Comparison of ENCODE assay signal across 1 cellular context in genomic region chr9:26892251-26893029, GRCh38.
TF ChIP-seq lines count a peak whose summit lies in the region.

Gene CAAP1 (minus strand): TSS chr9:26892802. CDS start chr9:26892715, 87 bp downstream.

TF ChIP-seq in K562, 482 proteins besides CTCF, POLR2A, EP300 and RAD21 (continued from another document):
- TF ChIP-seq MGA (IDR thresholded peaks at IDR 0.05) (0 out of 2 replicates have a peak, but pooled peaks have one; percentile 10), FIP1L1 (IDR thresholded peaks at IDR 0.05; ENCODE audit: low read depth, low read length, poor library complexity, severe bottlenecking) (peak; percentile 68), PCBP2 (IDR thresholded peaks at IDR 0.05; ENCODE audit: low read depth, low read length, poor library complexity, severe bottlenecking) (no peak), THAP12 (CRISPR knock-in tag; IDR thresholded peaks at IDR 0.05) (no peak), POLR2AphosphoS5 (IDR thresholded peaks at IDR 0.05; ENCODE audit: control insufficient read depth, insufficient read depth, low read depth, low read length) (peak; percentile 54; the same call in 1 of the 2 replicates), TAF9B (IDR thresholded peaks at IDR 0.05; ENCODE audit: partially characterized antibody) (peak; percentile 38), EZH2 (IDR thresholded peaks at IDR 0.05; ENCODE audit: borderline replicate concordance, low read depth, low read length) (no peak), MTA2 (IDR thresholded peaks at IDR 0.05; ENCODE audit: low read depth) (no peak), MNT (conservative IDR thresholded peaks at IDR 0.05) (peak; percentile 68 to 88), ZBED1 (IDR thresholded peaks at IDR 0.05) (no peak), NONO (IDR thresholded peaks at IDR 0.05; ENCODE audit: low read depth in 2 of 2, low read length in 1 of 2) (no peak), EGR1 (conservative IDR thresholded peaks at IDR 0.05) (peak; percentile 93), MBD2 (IDR thresholded peaks at IDR 0.05; ENCODE audit: borderline replicate concordance, low read depth) (no peak), ZBTB11 (CRISPR knock-in tag; IDR thresholded peaks at IDR 0.05) (peak; percentile 64 to 95 (median 68); a peak in 4 of 6 replicates), FOXJ2 (tag; IDR thresholded peaks at IDR 0.05) (0 out of 2 replicates have a peak, but pooled peaks have one; percentile 40), ZNF431 (CRISPR knock-in tag; IDR thresholded peaks at IDR 0.05) (no peak), HCFC1 (IDR thresholded peaks at IDR 0.05; ENCODE audit: low read depth, low read length) (peak; percentile 75), MXI1 (IDR thresholded peaks at IDR 0.05; ENCODE audit: low read depth, low read length) (0 out of 2 replicates have a peak, but pooled peaks have one; percentile 2)
TF ChIP-seq in K562: peak in this region for 71.
